In the genomic region with DNA sequence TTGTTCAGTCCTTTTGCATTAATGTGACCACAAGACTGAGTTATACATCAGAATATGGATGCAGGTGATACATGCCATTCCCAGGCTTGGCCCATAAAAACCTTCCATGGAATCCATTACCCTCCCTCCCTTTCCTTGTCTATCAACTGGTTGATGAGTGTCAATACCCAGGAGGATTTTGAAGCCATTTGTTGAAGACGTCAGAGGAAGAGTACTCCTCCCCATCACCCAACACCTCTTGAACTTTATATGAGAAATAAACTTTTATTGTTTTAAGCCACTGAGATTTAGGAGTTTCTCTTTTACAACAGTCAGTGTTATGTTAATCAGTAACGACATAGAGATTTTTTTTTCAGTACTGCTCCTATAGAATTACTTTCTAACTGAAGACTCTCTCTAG, we compare ENCODE assay signal across 16 cellular contexts. TPM values are rescaled to one million over a fixed set of nuclear protein-coding genes. Genes with fewer than 3 reads are reported as not detected.
DNase-seq lines count a peak whose midpoint lies in the region; ATAC-seq, FAIRE-seq and TF ChIP-seq lines count a peak whose summit lies in the region.
"Had no signal": no experiment of that assay in that cellular context is flagged by ENCODE, and none has a peak within 500 bp of the region (broad histone marks: within the 10 kb centered on the region; RNA-seq: fewer than 3 reads in every experiment).

No MANE protein-coding gene starts in this region.

- intact Hi-C loops in pancreas (cut with DNase I): no loop called here

- H3K27me3 ChIP-seq in RWPE2 (ENCODE audit: insufficient read depth, poor library complexity, severe bottlenecking) (no peaks in the 10 kb centered on the region), pancreas (no peaks in the 10 kb centered on the region)
- H3K27me3 ChIP-seq: SJCRH30 had no signal

- H3K36me3 Mint-ChIP-seq in HFFc6 (ENCODE audit: low read depth): peaks cover 6% of the 10 kb centered on the region
- H3K36me3 Mint-ChIP-seq in effector memory CD8-positive, alpha-beta T cell (ENCODE audit: insufficient read depth): no peaks in the 10 kb centered on the region

- no peak for TF ChIP-seq CTCF in HFFc6 (IDR thresholded peaks at IDR 0.05)
- no peak for TF ChIP-seq CTCF in RWPE2 (IDR thresholded peaks at IDR 0.05; ENCODE audit: poor library complexity, severe bottlenecking)
- no peak for TF ChIP-seq CTCF in pancreas (IDR thresholded peaks at IDR 0.05)

- 65 to 71% methylated on average over 2 of the region's 2 CpGs for WGBS in pancreas, 2 donors

- H3K9me3 ChIP-seq in RWPE2 (ENCODE audit: severe bottlenecking) (no peaks in the 10 kb centered on the region), pancreas (no peaks in the 10 kb centered on the region)
- H3K9me3 ChIP-seq: SJCRH30 had no signal

- FAIRE-seq in pancreas (lab: Jason Lieb, UNC): peak; percentile 89

- DNase-seq in HFFc6 (no peak), RWPE2 (ENCODE audit: low spot score) (no peak), kidney tubule cell (ENCODE audit: low spot score) (peak; percentile 35), pancreas (no peak)
- DNase-seq in activated T-cell treated with anti-CD3 and anti-CD28 coated beads, Interleukin-2, amount 50 U/mL, for 48 hours: no peak
- DNase-seq in activated naive CD4-positive, alpha-beta T cell treated with anti-CD3 and anti-CD28 coated beads, Interleukin-2, amount 50 U/mL, for 16 hours: no peak
- no peak for DNase-seq in effector memory CD8-positive, alpha-beta T cell
- DNase-seq: ACHN, C1 segment of cervical spinal cord, DMS79, NCI-H1105, NCI-H2081 treated with DMSO at 0.1 percent for 48 hours, NCI-H510A treated with DMSO at 0.1 percent for 48 hours, NCI-H82, SJCRH30 had no signal

- ATAC-seq in RWPE2 (ENCODE audit: low read depth): no peak
- no peak for ATAC-seq in pancreas
- no peak for ATAC-seq in effector memory CD8-positive, alpha-beta T cell (replicated peaks)
- no peak for ATAC-seq in GM18502 (IDR thresholded peaks at IDR 0.05; ENCODE audit: poor library complexity, unreplicated experiment)

- no peaks in the 10 kb centered on the region for H3K36me3 ChIP-seq in RWPE2 (ENCODE audit: low read depth)
- H3K36me3 ChIP-seq in pancreas: no peaks in the 10 kb centered on the region
- H3K36me3 ChIP-seq: SJCRH30 had no signal

- no peaks in the 10 kb centered on the region for H3K9me3 Mint-ChIP-seq in HFFc6
- H3K9me3 Mint-ChIP-seq in effector memory CD8-positive, alpha-beta T cell: no peaks in the 10 kb centered on the region

- H3K27ac Mint-ChIP-seq in HFFc6: peak overlapping the region; percentile 47; the same call in 1 of the 2 replicates
- H3K27ac Mint-ChIP-seq in effector memory CD8-positive, alpha-beta T cell: no peak overlapping the region

- peaks cover 8% of the 10 kb centered on the region for H3K4me1 ChIP-seq in RWPE2 (ENCODE audit: insufficient read depth, poor library complexity, severe bottlenecking)
- no peaks in the 10 kb centered on the region for H3K4me1 ChIP-seq in pancreas

- H3K4me3 ChIP-seq in RWPE2 (ENCODE audit: severe bottlenecking): no peak overlapping the region
- H3K4me3 ChIP-seq in pancreas: no peak overlapping the region
- H3K4me3 ChIP-seq: SJCRH30 had no signal

- H3K27ac ChIP-seq in RWPE2 (ENCODE audit: poor library complexity, severe bottlenecking) (peak overlapping the region; percentile 55), pancreas (no peak overlapping the region)
- H3K27ac ChIP-seq: SJCRH30 had no signal

- H3K27me3 Mint-ChIP-seq in HFFc6 (ENCODE audit: insufficient read depth): no peaks in the 10 kb centered on the region
- no peaks in the 10 kb centered on the region for H3K27me3 Mint-ChIP-seq in effector memory CD8-positive, alpha-beta T cell

- H3K4me1 Mint-ChIP-seq in HFFc6 (ENCODE audit: low read depth): peaks cover 68% of the 10 kb centered on the region
- H3K4me1 Mint-ChIP-seq in effector memory CD8-positive, alpha-beta T cell (ENCODE audit: low read depth in 2 of 2): no peaks in the 10 kb centered on the region

- no peak overlapping the region for H3K4me3 Mint-ChIP-seq in HFFc6
- no peak overlapping the region for H3K4me3 Mint-ChIP-seq in effector memory CD8-positive, alpha-beta T cell

RNA-seq across cellular contexts. Expression of gene P3H2, which starts 55.5 kb away (rescaled TPM):
- 10 to 100 TPM; 37.6 to 43.2 (median 39.5) TPM for total RNA-seq in HFFc6 (2021; fragmentation: NEBNext Ultra II Directional; extraction: Animal tissue kit (Norgen Biotek cat#: 25700))
- 1 to 10 TPM; 1.2 to 5.7 (median 4.4) TPM for total RNA-seq in pancreas
- 1 to 10 TPM; 1.5 to 5.0 TPM for polyA plus RNA-seq in pancreas

Comparison
In these comparisons a context has a peak if more than half of its experiments do, and no peak if none do; other contexts are left out.
1. RNA of gene P3H2, which starts 55.5 kb away (total RNA-seq): 37.6 to 43.2 TPM in HFFc6; 1.2 to 5.7 TPM in pancreas; every median in the first group is over 4 times any median in the second.